21 cellular contexts compared by ENCODE assay signal in the genomic region with DNA sequence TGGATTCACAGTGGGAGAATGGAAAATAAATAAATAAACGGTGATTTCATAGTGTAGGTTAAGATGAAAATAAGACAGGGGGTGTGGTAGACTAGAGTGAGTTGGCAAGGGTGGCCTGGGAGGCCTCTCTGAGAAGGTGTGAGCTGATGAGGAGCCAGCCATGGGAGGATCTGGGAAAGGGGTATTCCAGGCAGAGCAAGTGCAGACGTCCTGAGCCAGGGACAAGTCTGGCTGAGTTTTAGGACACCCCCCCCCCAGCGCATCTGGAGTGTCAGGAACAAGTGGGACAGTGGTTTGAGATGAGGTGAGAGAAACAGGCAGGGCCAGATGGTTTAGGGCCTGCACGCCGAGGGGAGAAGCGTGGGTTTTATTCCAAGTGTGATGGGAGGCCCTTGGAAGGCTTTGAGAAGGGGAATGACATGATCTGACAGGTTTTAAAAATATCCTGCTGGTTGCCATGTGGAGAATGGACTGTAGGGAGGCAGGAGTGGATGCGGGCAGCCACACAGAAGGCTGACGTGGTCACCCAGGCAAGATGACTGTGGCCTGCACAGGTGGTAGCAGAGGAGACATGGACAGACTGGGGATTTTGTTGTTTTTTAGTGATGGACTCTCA. TPM values are rescaled to one million over a fixed set of nuclear protein-coding genes. Genes with fewer than 3 reads are reported as not detected.
"Had no signal": no experiment of that assay in that cellular context is flagged by ENCODE, and none has a peak within 500 bp of the region (broad histone marks: within the 10 kb centered on the region; RNA-seq: fewer than 3 reads in every experiment).

No MANE protein-coding gene starts in this region.

- H3K9me3 ChIP-seq: esophagus muscularis mucosa, mucosa of descending colon, neutrophil, transverse colon had no signal

- H3K4me1 Mint-ChIP-seq: activated CD4-positive, alpha-beta T cell treated with anti-CD3 and anti-CD28 coated beads, Interleukin-2, amount 10 ng/mL, durations not matched to agents 7 days and 5 days; memory B cell; naive thymus-derived CD8-positive, alpha-beta T cell had no signal

- H3K4me1 ChIP-seq: esophagus muscularis mucosa, parathyroid adenoma, transverse colon had no signal

- H3K27ac Mint-ChIP-seq: activated CD4-positive, alpha-beta T cell treated with anti-CD3 and anti-CD28 coated beads, Interleukin-2, amount 10 ng/mL, durations not matched to agents 7 days and 5 days; activated naive CD8-positive, alpha-beta T cell; memory B cell; naive thymus-derived CD8-positive, alpha-beta T cell had no signal

- H3K9me3 Mint-ChIP-seq: activated CD4-positive, alpha-beta T cell treated with anti-CD3 and anti-CD28 coated beads, Interleukin-2, amount 10 ng/mL, durations not matched to agents 7 days and 5 days; memory B cell; naive thymus-derived CD8-positive, alpha-beta T cell; stimulated activated naive CD8-positive, alpha-beta T cell treated with anti-CD3 and anti-CD28 coated beads, Interleukin-15, Interleukin-2, amounts not matched to agents 100 ng/mL and 50 ng/mL, for 24 hours had no signal

- ATAC-seq: mucosa of descending colon; naive thymus-derived CD8-positive, alpha-beta T cell had no signal

- H3K36me3 ChIP-seq: esophagus muscularis mucosa, neutrophil, transverse colon had no signal

- H3K4me3 Mint-ChIP-seq: activated CD4-positive, alpha-beta T cell treated with anti-CD3 and anti-CD28 coated beads, Interleukin-2, amount 10 ng/mL, durations not matched to agents 7 days and 5 days; activated naive CD8-positive, alpha-beta T cell; memory B cell; naive thymus-derived CD8-positive, alpha-beta T cell; stimulated activated naive CD8-positive, alpha-beta T cell treated with anti-CD3 and anti-CD28 coated beads, Interleukin-15, Interleukin-2, amounts not matched to agents 100 ng/mL and 50 ng/mL, for 24 hours had no signal

- H3K36me3 Mint-ChIP-seq: activated naive CD8-positive, alpha-beta T cell; memory B cell; naive thymus-derived CD8-positive, alpha-beta T cell had no signal

- DNase-seq: activated CD4-positive, alpha-beta T cell treated with anti-CD3 and anti-CD28 coated beads, Interleukin-2, amount 10 ng/mL, durations not matched to agents 7 days and 5 days; activated CD8-positive, alpha-beta memory T cell treated with anti-CD3 and anti-CD28 coated beads for 24 hours; activated CD8-positive, alpha-beta memory T cell treated with anti-CD3 and anti-CD28 coated beads, Interleukin-2, amount 50 U/mL, for 48 hours; activated effector memory CD4-positive, alpha-beta T cell treated with anti-CD3 and anti-CD28 coated beads, Interleukin-2, amount 50 U/mL, for 16 hours; activated T-cell treated with anti-CD3 and anti-CD28 coated beads, Interleukin-2, amount 50 U/mL, for 48 hours; central memory CD4-positive, alpha-beta T cell; effector CD8-positive, alpha-beta T cell; mucosa of descending colon; naive thymus-derived CD8-positive, alpha-beta T cell; T1000; transverse colon had no signal

- H3K4me3 ChIP-seq: esophagus muscularis mucosa, mucosa of descending colon, transverse colon had no signal

- H3K27ac ChIP-seq: esophagus muscularis mucosa, neutrophil, parathyroid adenoma, transverse colon had no signal

RNA-seq across cellular contexts. Expression of a gene that starts 21.1 kb away (rescaled TPM):
- total RNA-seq: activated CD4-positive, alpha-beta T cell treated with anti-CD3 and anti-CD28 coated beads, Interleukin-2, amount 10 ng/mL, durations not matched to agents 7 days and 5 days; naive thymus-derived CD8-positive, alpha-beta T cell; renal cortical epithelial cell; T-helper 1 cell treated with Interleukin-12 subunit alpha and Interleukin-12 subunit beta and Interleukin-4 antibody, amounts not matched to agents 30 ng/mL and 1 ng/mL, for 36 hours had no signal
- polyA plus RNA-seq: naive thymus-derived CD8-positive, alpha-beta T cell had no signal

RNA-seq across cellular contexts. Expression of a gene that starts 21.2 kb away (rescaled TPM):
- total RNA-seq: esophagus muscularis mucosa; naive thymus-derived CD8-positive, alpha-beta T cell; skeletal muscle tissue; T-helper 1 cell treated with Interleukin-12 subunit alpha and Interleukin-12 subunit beta and Interleukin-4 antibody, amounts not matched to agents 30 ng/mL and 1 ng/mL, for 36 hours had no signal
- polyA plus RNA-seq: liver; naive thymus-derived CD8-positive, alpha-beta T cell had no signal
